Comparison of ENCODE assay signal across 28 cellular contexts in the genomic region with DNA sequence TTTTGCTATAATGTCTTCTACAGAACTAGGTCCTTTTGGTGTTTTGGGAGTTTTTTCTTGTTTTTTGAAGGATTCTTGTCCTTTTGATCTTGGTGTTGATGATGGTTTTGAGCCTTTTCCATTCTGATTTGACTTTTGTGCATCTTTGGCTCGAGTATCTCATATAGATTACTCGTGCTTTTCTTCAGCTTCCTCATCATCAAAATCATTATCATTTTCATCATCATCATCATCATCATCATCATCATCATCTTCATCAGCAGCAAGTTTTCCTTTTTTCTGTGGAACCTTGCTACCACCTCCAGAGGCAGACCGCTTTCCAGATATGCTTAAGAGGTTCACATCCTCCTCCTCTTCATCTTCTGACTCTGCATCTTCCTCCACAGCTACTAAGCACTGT.
"Had no signal": no experiment of that assay in that cellular context is flagged by ENCODE, and none has a peak within 500 bp of the region (broad histone marks: within the 10 kb centered on the region; RNA-seq: fewer than 3 reads in every experiment).

No MANE protein-coding gene starts in this region.

- H3K36me3 ChIP-seq: neural progenitor cell, ovary, spleen, suprapubic skin, tibial artery, transverse colon, upper lobe of right lung, uterus had no signal

- H2AFZ ChIP-seq: neural progenitor cell, parathyroid adenoma had no signal

- H3K9ac ChIP-seq: neural progenitor cell, parathyroid adenoma had no signal

- H3K27ac ChIP-seq: neural progenitor cell, ovary, parathyroid adenoma, psoas muscle, skin epidermis, spleen, suprapubic skin, testis, tibial artery, transverse colon, upper lobe of right lung, uterus had no signal

- H3K79me2 ChIP-seq: parathyroid adenoma had no signal

- H3K9me3 ChIP-seq: ovary, psoas muscle, spleen, suprapubic skin, testis, tibial artery, transverse colon, upper lobe of right lung, uterus had no signal

- ATAC-seq: natural killer cell; psoas muscle; right cardiac atrium; sciatic nerve; stimulated activated memory B cell treated with anti-CD40 and anti-IgM and Interleukin-4, amounts not matched to agents 10 μg/mL and 1 μg/mL and 100 μg/mL, for 72 hours; stimulated activated naive CD8-positive, alpha-beta T cell treated with anti-CD3 and anti-CD28 coated beads, Interleukin-15, amount 100 ng/mL, for 72 hours; stimulated activated naive CD8-positive, alpha-beta T cell treated with anti-CD3 and anti-CD28 coated beads, Interleukin-15, Interleukin-2, amounts not matched to agents 100 U/mL and 50 U/mL, for 24 hours; upper lobe of right lung had no signal

- H3K4me3 ChIP-seq: neural progenitor cell, ovary, psoas muscle, skin epidermis, smooth muscle cell, spleen, suprapubic skin, testis, tibial artery, transverse colon, upper lobe of right lung, uterus had no signal

- H3K4me1 ChIP-seq: neural progenitor cell, parathyroid adenoma, psoas muscle, spleen, suprapubic skin, testis, transverse colon, upper lobe of right lung, uterus had no signal

- DNase-seq: natural killer cell; occipital lobe; ovary; posterior cingulate gyrus; psoas muscle; right cardiac atrium; spleen; stimulated activated CD4-positive, alpha-beta T cell treated with anti-CD3 and anti-CD28 coated beads, Interleukin-12 subunit alpha, Interleukin-12 subunit beta, amount 100 ng/mL, for 4 hours; stimulated activated CD4-positive, alpha-beta T cell treated with anti-CD3 and anti-CD28 coated beads, Interleukin-1b, Interleukin-23, amount 100 ng/mL, for 48 hours; stimulated activated CD4-positive, alpha-beta T cell treated with anti-CD3 and anti-CD28 coated beads, Interleukin-4, amount 100 ng/mL, for 1 hour; stimulated activated CD4-positive, alpha-beta T cell treated with anti-CD3 and anti-CD28 coated beads, Interleukin-4, amount 100 ng/mL, for 4 hours; stimulated activated CD8-positive, alpha-beta memory T cell treated with anti-CD3 and anti-CD28 coated beads, Interleukin-4, amount 100 ng/mL, for 48 hours; stimulated activated naive CD4-positive, alpha-beta T cell; stimulated activated naive CD8-positive, alpha-beta T cell treated with anti-CD3 and anti-CD28 coated beads, Interleukin-15, amount 100 ng/mL, for 72 hours; stimulated activated naive CD8-positive, alpha-beta T cell treated with anti-CD3 and anti-CD28 coated beads, Interleukin-15, Interleukin-2, amounts not matched to agents 100 U/mL and 50 U/mL, for 24 hours; substantia nigra; testis; tibial artery; transverse colon; upper lobe of right lung; uterus had no signal

- H3K4me2 ChIP-seq: neural progenitor cell, smooth muscle cell had no signal

- H3K27me3 ChIP-seq: neural progenitor cell, ovary, spleen, suprapubic skin, testis, tibial artery, transverse colon, upper lobe of right lung, uterus had no signal
